In genomic region chr2:135052042-135052876, GRCh38 we compare ENCODE assay signal across 1 cellular context.
TF ChIP-seq lines count a peak whose summit lies in the region.

TSS of gene RAB3GAP1 (plus strand) at chr2:135052292. CDS start at chr2:135052308, 16 bp downstream.

TF ChIP-seq in HepG2, 621 proteins besides CTCF, POLR2A, EP300 and RAD21 (continued from another document and continues in another):
- TF ChIP-seq ZNF577 (CRISPR knock-in tag; IDR thresholded peaks at IDR 0.05; ENCODE audit: borderline replicate concordance, low read depth) (no peak), U2AF2 (IDR thresholded peaks at IDR 0.05; ENCODE audit: low read depth, low read length) (peak; percentile 74; the same call in 1 of the 2 replicates), ZSCAN29 (CRISPR knock-in tag; conservative IDR thresholded peaks at IDR 0.05) (no peak), YEATS4 (CRISPR knock-in tag; IDR thresholded peaks at IDR 0.05; ENCODE audit: borderline replicate concordance) (peak; percentile 89), ZBTB42 (CRISPR knock-in tag; IDR thresholded peaks at IDR 0.05) (0 out of 2 replicates have a peak, but pooled peaks have one; percentile 55), NCOA1 (CRISPR knock-in tag; IDR thresholded peaks at IDR 0.05) (peak; percentile 52; the same call in 1 of the 2 replicates), ZNF589 (CRISPR knock-in tag; conservative IDR thresholded peaks at IDR 0.05) (0 out of 2 replicates have a peak, but pooled peaks have one; percentile 25), ZMAT3 (CRISPR knock-in tag; conservative IDR thresholded peaks at IDR 0.05) (no peak; the same call in 1 of the 2 replicates), NAIF1 (CRISPR knock-in tag; IDR thresholded peaks at IDR 0.05; ENCODE audit: borderline replicate concordance) (no peak), ZNF263 (CRISPR knock-in tag; IDR thresholded peaks at IDR 0.05) (no peak), ZFP91 (CRISPR knock-in tag; IDR thresholded peaks at IDR 0.05; ENCODE audit: borderline replicate concordance) (peak; percentile 66; the same call in 1 of the 2 replicates), ZNF891 (CRISPR knock-in tag; IDR thresholded peaks at IDR 0.05) (no peak), ATAD3A (CRISPR knock-in tag; IDR thresholded peaks at IDR 0.05) (no peak), FOXA1 (IDR thresholded peaks at IDR 0.05) (no peak), FOXA1 (CRISPR knock-in tag; IDR thresholded peaks at IDR 0.05) (0 out of 2 replicates have a peak, but pooled peaks have one; percentile 14), ZNF136 (CRISPR knock-in tag; IDR thresholded peaks at IDR 0.05; ENCODE audit: low read depth) (0 out of 2 replicates have a peak, but pooled peaks have one; percentile 71), PCBP2 (optimal IDR thresholded peaks at IDR 0.05; ENCODE audit: low read depth, low read length, poor library complexity, severe bottlenecking) (no peak), RBM39 (IDR thresholded peaks at IDR 0.05; ENCODE audit: low read depth, low read length, poor library complexity, severe bottlenecking) (no peak), NONO (IDR thresholded peaks at IDR 0.05) (no peak), NONO (CRISPR knock-in tag; conservative IDR thresholded peaks at IDR 0.05) (peak; percentile 82), PRDM10 (CRISPR knock-in tag; IDR thresholded peaks at IDR 0.05; ENCODE audit: low read depth) (peak; percentile 43; the same call in 1 of the 2 replicates), ZC3H13 (CRISPR knock-in tag; IDR thresholded peaks at IDR 0.05) (no peak), ZNF777 (CRISPR knock-in tag; IDR thresholded peaks at IDR 0.05) (no peak), ZSCAN25 (CRISPR knock-in tag; IDR thresholded peaks at IDR 0.05) (peak; percentile 79; the same call in 1 of the 2 replicates), MTA3 (CRISPR knock-in tag; IDR thresholded peaks at IDR 0.05) (no peak), GPN1 (CRISPR knock-in tag; IDR thresholded peaks at IDR 0.05; ENCODE audit: borderline replicate concordance) (no peak), THAP9 (CRISPR knock-in tag; IDR thresholded peaks at IDR 0.05; ENCODE audit: borderline replicate concordance) (peak; percentile 95), ZNF446 (CRISPR knock-in tag; IDR thresholded peaks at IDR 0.05) (no peak), AHDC1 (CRISPR knock-in tag; IDR thresholded peaks at IDR 0.05; ENCODE audit: borderline replicate concordance) (peak; percentile 34; the same call in 1 of the 2 replicates), ZNF672 (CRISPR knock-in tag; IDR thresholded peaks at IDR 0.05) (no peak), TBP (CRISPR knock-in tag; IDR thresholded peaks at IDR 0.05) (no peak), ZNF841 (CRISPR knock-in tag; IDR thresholded peaks at IDR 0.05; ENCODE audit: borderline replicate concordance) (no peak), ZFP90 (CRISPR knock-in tag; IDR thresholded peaks at IDR 0.05; ENCODE audit: borderline replicate concordance) (no peak; the same call in 1 of the 2 replicates), SMC3 (IDR thresholded peaks at IDR 0.05; ENCODE audit: low read length) (no peak), RCOR2 (CRISPR knock-in tag; IDR thresholded peaks at IDR 0.05) (no peak), ZBTB39 (CRISPR knock-in tag; IDR thresholded peaks at IDR 0.05) (0 out of 2 replicates have a peak, but pooled peaks have one; percentile 57)
